14 cellular contexts compared by ENCODE assay signal in the genomic region with DNA sequence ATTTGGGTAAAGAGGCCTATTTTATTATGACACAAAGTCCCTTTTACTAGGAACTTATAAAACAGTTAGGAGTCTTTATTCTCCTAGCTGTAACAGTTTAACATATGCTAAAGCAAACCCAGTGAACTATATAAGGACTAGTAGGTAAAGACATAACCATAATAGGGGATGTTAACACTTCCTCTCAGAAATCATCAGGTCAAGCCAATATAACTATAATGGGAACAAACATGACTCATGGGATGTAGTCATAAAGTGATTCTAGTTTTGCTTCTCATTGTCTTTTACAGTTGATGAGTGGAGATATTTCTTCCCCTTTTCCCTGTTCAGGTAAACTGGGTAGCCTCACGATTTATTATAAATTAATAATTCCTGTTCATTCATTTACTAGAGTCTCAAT. TPM values are rescaled to one million over a fixed set of nuclear protein-coding genes. Genes with fewer than 3 reads are reported as not detected.
DNase-seq lines count a peak whose midpoint lies in the region; ATAC-seq, FAIRE-seq and TF ChIP-seq lines count a peak whose summit lies in the region.
"Had no signal": no experiment of that assay in that cellular context is flagged by ENCODE, and none has a peak within 500 bp of the region (broad histone marks: within the 10 kb centered on the region; RNA-seq: fewer than 3 reads in every experiment).

No MANE protein-coding gene starts in this region.

- H3K27me3 ChIP-seq in GM12878 (replicated peaks in 1 of 2; ENCODE audit: control insufficient read depth in 2 of 2, insufficient read depth in 2 of 2, low read length in 1 of 2) (no peaks in the 10 kb centered on the region), gastroesophageal sphincter (peaks cover 6% of the 10 kb centered on the region)

- SMC1A ChIA-PET in GM12878 (lab: Charles Lee; ENCODE audit: uncharacterized antibody, unreplicated experiment): no interaction called here

- intact Hi-C loops in GM12878 (cut with micrococcal nuclease; ENCODE audit: unreplicated experiment): no loop called here

- no peaks in the 10 kb centered on the region for H4K20me1 ChIP-seq in GM12878 (ENCODE audit: control insufficient read depth, insufficient read depth)

- H3K36me3 Mint-ChIP-seq in type B pancreatic cell: peaks cover 12% of the 10 kb centered on the region
- H3K36me3 Mint-ChIP-seq: stimulated activated naive B cell treated with anti-CD40 and anti-IgM and Interleukin-4, amounts not matched to agents 10 μg/mL and 1 μg/mL and 100 μg/mL, for 72 hours had no signal

- H3K9me3 ChIP-seq in GM12878 (replicated peaks; ENCODE audit: control insufficient read depth, insufficient read depth, low read length): no peaks in the 10 kb centered on the region
- H3K9me3 ChIP-seq in gastroesophageal sphincter: no peaks in the 10 kb centered on the region
- H3K9me3 ChIP-seq: lower lobe of right lung had no signal

- H3K36me3 ChIP-seq in GM12878 (ENCODE audit: control insufficient read depth in 2 of 2, insufficient read depth in 2 of 2, low read length in 1 of 2) (no peaks in the 10 kb centered on the region), gastroesophageal sphincter (no peaks in the 10 kb centered on the region)
- H3K36me3 ChIP-seq: lower lobe of right lung had no signal

- H3K4me3 ChIP-seq in GM12878 (no peak overlapping the region), gastroesophageal sphincter (no peak overlapping the region)
- H3K4me3 ChIP-seq: lower lobe of right lung, skin epidermis had no signal

- no peaks in the 10 kb centered on the region for H3K4me1 Mint-ChIP-seq in type B pancreatic cell (ENCODE audit: unreplicated experiment)
- H3K4me1 Mint-ChIP-seq: stimulated activated naive B cell treated with anti-CD40 and anti-IgM and Interleukin-4, amounts not matched to agents 10 μg/mL and 1 μg/mL and 100 μg/mL, for 72 hours had no signal

- no peak overlapping the region for H3K4me3 Mint-ChIP-seq in type B pancreatic cell
- H3K4me3 Mint-ChIP-seq: stimulated activated naive B cell treated with anti-CD40 and anti-IgM and Interleukin-4, amounts not matched to agents 10 μg/mL and 1 μg/mL and 100 μg/mL, for 72 hours had no signal

- no peak; a peak in 1 of 4 replicates for TF ChIP-seq EP300 in GM12878 (IDR thresholded peaks at IDR 0.05; ENCODE audit: borderline replicate concordance in 1 of 2, control insufficient read depth in 1 of 2, low read depth in 2 of 2, low read length in 2 of 2)
- no peak for TF ChIP-seq EP300 in gastroesophageal sphincter (IDR thresholded peaks at IDR 0.05)

- ATAC-seq in GM21360 (IDR thresholded peaks at IDR 0.05; ENCODE audit: unreplicated experiment): peak; percentile 93
- peak; percentile 85 for ATAC-seq in HG03196 (IDR thresholded peaks at IDR 0.05; ENCODE audit: unreplicated experiment)
- ATAC-seq in GM12878: peak; percentile 91
- ATAC-seq in gastroesophageal sphincter: no peak
- ATAC-seq: lower lobe of right lung had no signal

- H3K4me1 ChIP-seq in GM12878 (ENCODE audit: control insufficient read depth, insufficient read depth, low read length) (no peaks in the 10 kb centered on the region), gastroesophageal sphincter (peaks cover 0 to 6% (median 0%) of the 10 kb centered on the region in 3 donors)
- H3K4me1 ChIP-seq: lower lobe of right lung had no signal

- H3K4me2 ChIP-seq in GM12878 (ENCODE audit: control insufficient read depth, insufficient read depth): no peak overlapping the region

- no peak for FAIRE-seq in GM12878 (lab: Jason Lieb, UNC)

- no peak overlapping the region for H3K9ac ChIP-seq in GM12878 (ENCODE audit: control insufficient read depth, insufficient read depth, low read length)

- BruUV-seq in GM12878 (replicated peaks; lab: Mats Ljungman, UMichigan): no TSS peak

- H3K79me2 ChIP-seq in GM12878 (ENCODE audit: control insufficient read depth, insufficient read depth, low read length): no peaks in the 10 kb centered on the region

- no peak for TF ChIP-seq RAD21 in GM12878 (IDR thresholded peaks at IDR 0.05; ENCODE audit: insufficient read depth, low read depth, low read length)

- CTCF ChIA-PET in GM12878 (lab: Yijun Ruan, JAX): no interaction called here

- TF ChIP-seq CTCF in GM12878 (IDR thresholded peaks at IDR 0.05 in 2 of 3, conservative IDR thresholded peaks at IDR 0.05 in 1 of 3; ENCODE audit: control insufficient read depth in 2 of 3, extremely low read depth in 1 of 3, insufficient read depth in 1 of 3, low read depth in 3 of 3, low read length in 3 of 3) (no peak), type B pancreatic cell (conservative IDR thresholded peaks at IDR 0.05) (no peak), gastroesophageal sphincter (IDR thresholded peaks at IDR 0.05) (no peak)

- DNase-seq in EH (ENCODE audit: low read depth) (peak; percentile 10), GM12878 (ENCODE audit: low read depth, low spot score) (no peak), NCI-H2081 treated with DMSO at 0.1 percent for 48 hours (lab: John Stamatoyannopoulos, UW) (no peak), type B pancreatic cell (ENCODE audit: extremely low spot score, unreplicated experiment) (no peak), NCI-H1694 treated with DMSO at 0.1 percent for 48 hours (lab: John Stamatoyannopoulos, UW) (no peak)
- DNase-seq: activated naive CD4-positive, alpha-beta T cell treated with anti-CD3 and anti-CD28 coated beads, Interleukin-2, amount 50 U/mL, for 16 hours; lower lobe of right lung; NCI-H526 treated with DMSO at 0.1 percent for 48 hours; stimulated activated naive B cell treated with anti-CD40 and anti-IgM and Interleukin-4, amounts not matched to agents 10 μg/mL and 1 μg/mL and 100 μg/mL, for 72 hours had no signal

- H3K27ac Mint-ChIP-seq in type B pancreatic cell: no peak overlapping the region
- H3K27ac Mint-ChIP-seq: stimulated activated naive B cell treated with anti-CD40 and anti-IgM and Interleukin-4, amounts not matched to agents 10 μg/mL and 1 μg/mL and 100 μg/mL, for 72 hours had no signal

- in situ Hi-C loops in GM12878 (cut with MboI): no loop called here

- RAD21 ChIA-PET in GM12878 (lab: Charles Lee; ENCODE audit: unreplicated experiment): no interaction called here

- TF ChIP-seq POLR2A in GM12878 (IDR thresholded peaks at IDR 0.05; ENCODE audit: low read depth, low read length): no peak
- TF ChIP-seq POLR2A in gastroesophageal sphincter (IDR thresholded peaks at IDR 0.05): no peak

- peaks cover 4% of the 10 kb centered on the region for H3K9me3 Mint-ChIP-seq in type B pancreatic cell
- H3K9me3 Mint-ChIP-seq: stimulated activated naive B cell treated with anti-CD40 and anti-IgM and Interleukin-4, amounts not matched to agents 10 μg/mL and 1 μg/mL and 100 μg/mL, for 72 hours had no signal

- WGBS in GM12878 (ENCODE audit: insufficient coverage, insufficient replicate concordance, low lambda C conversion rate, missing lambda C conversion rate): 0% methylated on average over 1 of the region's 1 CpG
- 57 to 85% methylated on average over 1 of the region's 1 CpG for WGBS in gastroesophageal sphincter (ENCODE audit: low coverage in 1 of 2), 2 donors

- H3K27me3 Mint-ChIP-seq in type B pancreatic cell: no peaks in the 10 kb centered on the region
- H3K27me3 Mint-ChIP-seq: stimulated activated naive B cell treated with anti-CD40 and anti-IgM and Interleukin-4, amounts not matched to agents 10 μg/mL and 1 μg/mL and 100 μg/mL, for 72 hours had no signal

- no peak overlapping the region for H2AFZ ChIP-seq in GM12878 (ENCODE audit: control insufficient read depth, low read depth, low read length)

- no peak overlapping the region for H3K27ac ChIP-seq in GM12878 (ENCODE audit: control insufficient read depth, insufficient read depth)
- H3K27ac ChIP-seq in gastroesophageal sphincter: no peak overlapping the region
- H3K27ac ChIP-seq: lower lobe of right lung, skin epidermis, VCaP had no signal

- POLR2A ChIA-PET in GM12878 (lab: Charles Lee): no interaction called here

TF ChIP-seq in GM12878, 131 proteins besides CTCF, POLR2A, EP300 and RAD21 (continues in another document):
- TF ChIP-seq, protein P1, sequence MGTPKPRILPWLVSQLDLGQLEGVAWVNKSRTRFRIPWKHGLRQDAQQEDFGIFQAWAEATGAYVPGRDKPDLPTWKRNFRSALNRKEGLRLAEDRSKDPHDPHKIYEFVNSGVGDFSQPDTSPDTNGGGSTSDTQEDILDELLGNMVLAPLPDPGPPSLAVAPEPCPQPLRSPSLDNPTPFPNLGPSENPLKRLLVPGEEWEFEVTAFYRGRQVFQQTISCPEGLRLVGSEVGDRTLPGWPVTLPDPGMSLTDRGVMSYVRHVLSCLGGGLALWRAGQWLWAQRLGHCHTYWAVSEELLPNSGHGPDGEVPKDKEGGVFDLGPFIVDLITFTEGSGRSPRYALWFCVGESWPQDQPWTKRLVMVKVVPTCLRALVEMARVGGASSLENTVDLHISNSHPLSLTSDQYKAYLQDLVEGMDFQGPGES (IDR thresholded peaks at IDR 0.05): no peak
- TF ChIP-seq CEBPB (IDR thresholded peaks at IDR 0.05; ENCODE audit: borderline replicate concordance in 1 of 2, low read depth in 2 of 2, low read length in 2 of 2) (no peak), JUNB (IDR thresholded peaks at IDR 0.05) (peak; percentile 87), SPI1 (IDR thresholded peaks at IDR 0.05; ENCODE audit: borderline replicate concordance, insufficient read depth, low read depth, low read length) (no peak), SMC3 (IDR thresholded peaks at IDR 0.05; ENCODE audit: borderline replicate concordance, low read length) (no peak), NR2F1 (conservative IDR thresholded peaks at IDR 0.05) (peak; percentile 26; the same call in 1 of the 2 replicates), ASH2L (IDR thresholded peaks at IDR 0.05; ENCODE audit: borderline replicate concordance, low read depth) (no peak)

RNA-seq across cellular contexts. Expression of gene PTCHD4, which starts 9.7 kb away (rescaled TPM):
- 0.24 TPM in 1 of 2 replicates, not detected in the other for total RNA-seq in GM12878 (2013; cell fraction: nucleolus; rRNA removed)
- total RNA-seq in GM12878 (2014; rRNA removed) (0.06 and 0.11 TPM in 2 replicates), GM12878 (2014; rRNA removed; fragmentation: Illumina TruSeq; extraction: Trizol) (0.09 TPM in 1 of 2 replicates, not detected in the other), GM12878 (2021) (0.05 TPM in 1 of 2 replicates, not detected in the other), type B pancreatic cell (ENCODE audit: low replicate concordance) (3.4 and 4.6 TPM in 2 replicates), gastroesophageal sphincter (1 to 10 TPM in 3 of 4 donors, not detected in 1; 1.2 to 2.6 (median 1.2) TPM)
- not detected for polyA plus RNA-seq in GM12878 (2011; ENCODE audit: low read depth)
- polyA plus RNA-seq in GM12878 (2011; rRNA removed) (0.10 and 0.19 TPM in 2 replicates), GM12878 (2014; fragmentation: Illumina TruSeq; extraction: Trizol) (0.07 TPM in 1 of 2 replicates, not detected in the other), GM12878 (2014; fragmentation: Nextera tagmentation; extraction: Ambion mirVana) (under 1 TPM; 0.02 to 0.10 TPM), GM12878 (2014; rRNA removed) (0.06 TPM in 1 of 2 replicates, not detected in the other), GM12878 (2016; fragmentation: Nextera tagmentation; extraction: Ambion mirVana) (under 1 TPM in 1 of 2 experiments, not detected in 1; 0.17 TPM)
- polyA plus RNA-seq in GM12878 (2011; cell fraction: cytosol; rRNA removed): 0.07 and 0.09 TPM in 2 replicates
- 0.15 and 0.18 TPM in 2 replicates for polyA plus RNA-seq in GM12878 (2011; cell fraction: nucleus; rRNA removed)
- polyA plus RNA-seq in GM12878 (2012): not detected in 2 replicates
- polyA minus RNA-seq in GM12878 (2011; rRNA and poly(A)+ RNA removed): 0.31 and 0.37 TPM in 2 replicates
- polyA minus RNA-seq in GM12878 (2011; cell fraction: cytosol; rRNA and poly(A)+ RNA removed): not detected in 2 replicates
- 0.48 and 0.77 TPM in 2 replicates for polyA minus RNA-seq in GM12878 (2011; cell fraction: nucleus; rRNA and poly(A)+ RNA removed)
